12 cellular contexts compared by ENCODE assay signal in the genomic region with DNA sequence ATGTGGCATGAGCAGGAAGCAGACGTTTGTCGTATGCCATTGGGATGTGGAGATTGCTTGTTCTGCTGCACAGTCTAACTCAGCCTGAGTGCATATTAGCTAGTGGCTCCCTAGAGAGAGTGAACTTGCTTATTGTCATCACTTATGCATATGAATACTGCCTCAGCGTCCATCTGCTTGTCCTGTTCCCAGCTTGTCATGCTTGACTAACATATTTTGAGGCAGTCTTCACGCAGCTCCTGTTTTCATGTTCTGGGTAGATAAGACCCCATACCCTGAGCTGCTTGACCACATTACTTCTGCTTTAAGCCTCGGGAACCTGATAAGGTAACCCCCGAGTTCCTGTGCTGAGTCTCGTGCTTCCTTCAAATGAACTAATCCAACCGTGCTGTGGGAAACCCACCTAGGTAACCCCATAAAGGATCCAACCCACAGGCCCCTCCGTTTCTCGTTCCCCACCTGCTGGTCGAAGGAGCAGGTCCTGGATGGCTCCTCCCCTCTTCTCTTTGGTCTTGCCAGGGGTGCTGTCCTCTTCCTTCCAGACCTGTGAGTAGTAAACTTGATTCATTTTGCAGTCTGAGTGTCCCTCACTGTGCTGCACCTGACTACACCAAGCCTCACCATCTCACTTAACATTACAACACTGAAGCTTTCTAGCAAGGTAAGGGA. TPM values are rescaled to one million over a fixed set of nuclear protein-coding genes. Genes with fewer than 3 reads are reported as not detected.
A peak's percentile ranks its signal among the peaks of the same experiment; 100 is the strongest.
DNase-seq lines count a peak whose midpoint lies in the region; ATAC-seq and TF ChIP-seq lines count a peak whose summit lies in the region.
"Had no signal": no experiment of that assay in that cellular context is flagged by ENCODE, and none has a peak within 500 bp of the region (broad histone marks: within the 10 kb centered on the region; RNA-seq: fewer than 3 reads in every experiment).

No MANE protein-coding gene starts in this region.

- ATAC-seq in activated CD8-positive, alpha-beta memory T cell treated with anti-CD3 and anti-CD28 coated beads, Interleukin-2, amount 10 ng/mL, durations not matched to agents 7 days and 5 days: no peak
- ATAC-seq in WTC11: peak; percentile 21; the same call in 1 of the 2 replicates
- peak; percentile 17 to 35 for ATAC-seq in stimulated activated naive B cell treated with anti-CD40 and anti-IgM and Interleukin-4, amounts not matched to agents 10 μg/mL and 1 μg/mL and 100 μg/mL, for 72 hours (replicated peaks)

- no peak overlapping the region for H3K4me3 Mint-ChIP-seq in activated CD8-positive, alpha-beta memory T cell treated with anti-CD3 and anti-CD28 coated beads, Interleukin-2, amount 10 ng/mL, durations not matched to agents 7 days and 5 days
- no peak overlapping the region for H3K4me3 Mint-ChIP-seq in WTC11
- H3K4me3 Mint-ChIP-seq in stimulated activated naive B cell treated with anti-CD40 and anti-IgM and Interleukin-4, amounts not matched to agents 10 μg/mL and 1 μg/mL and 100 μg/mL, for 72 hours: peak overlapping the region; percentile 1 to 47
- H3K4me3 Mint-ChIP-seq: activated naive CD4-positive, alpha-beta T cell treated with anti-CD3 and anti-CD28 coated beads, Interleukin-2, amount 50 U/mL, for 24 hours; stimulated activated naive CD8-positive, alpha-beta T cell treated with anti-CD3 and anti-CD28 coated beads, Interleukin-15, Interleukin-2, amounts not matched to agents 100 ng/mL and 50 ng/mL, for 24 hours had no signal

- peaks cover 5% of the 10 kb centered on the region for H3K36me3 Mint-ChIP-seq in activated CD8-positive, alpha-beta memory T cell treated with anti-CD3 and anti-CD28 coated beads, Interleukin-2, amount 10 ng/mL, durations not matched to agents 7 days and 5 days
- no peaks in the 10 kb centered on the region for H3K36me3 Mint-ChIP-seq in WTC11
- H3K36me3 Mint-ChIP-seq in stimulated activated naive B cell treated with anti-CD40 and anti-IgM and Interleukin-4, amounts not matched to agents 10 μg/mL and 1 μg/mL and 100 μg/mL, for 72 hours: peaks cover 66 to 73% of the 10 kb centered on the region in 2 donors

- no peak for TF ChIP-seq CTCF in HL-60 (IDR thresholded peaks at IDR 0.05; ENCODE audit: insufficient read depth, low read length)
- no peak for TF ChIP-seq CTCF in WTC11 (IDR thresholded peaks at IDR 0.05)

- CTCF ChIA-PET in activated CD8-positive, alpha-beta memory T cell treated with anti-CD3 and anti-CD28 coated beads, Interleukin-2, amount 10 ng/mL, durations not matched to agents 7 days and 5 days (lab: Charles Lee): no interaction called here
- CTCF ChIA-PET in WTC11 (lab: Charles Lee): interaction anchor here (0.7 to 1.0 kb wide), 3 partner anchors 19 to 101 kb away, joined by 3 to 4 read pairs (median 4); no protein-coding TSS in a partner anchor

- peak overlapping the region; percentile 20 for H3K27ac ChIP-seq in HL-60 (replicated peaks)
- H3K27ac ChIP-seq: colonic mucosa, KMS-11 had no signal

- peaks cover 18% of the 10 kb centered on the region for H3K4me1 Mint-ChIP-seq in activated CD8-positive, alpha-beta memory T cell treated with anti-CD3 and anti-CD28 coated beads, Interleukin-2, amount 10 ng/mL, durations not matched to agents 7 days and 5 days
- H3K4me1 Mint-ChIP-seq in WTC11: peaks cover 53% of the 10 kb centered on the region
- peaks cover 67 to 91% of the 10 kb centered on the region in 2 donors for H3K4me1 Mint-ChIP-seq in stimulated activated naive B cell treated with anti-CD40 and anti-IgM and Interleukin-4, amounts not matched to agents 10 μg/mL and 1 μg/mL and 100 μg/mL, for 72 hours

- H3K27me3 Mint-ChIP-seq in activated CD8-positive, alpha-beta memory T cell treated with anti-CD3 and anti-CD28 coated beads, Interleukin-2, amount 10 ng/mL, durations not matched to agents 7 days and 5 days: peaks cover 8% of the 10 kb centered on the region
- H3K27me3 Mint-ChIP-seq in WTC11 (ENCODE audit: low read depth): no peaks in the 10 kb centered on the region; the same call in 1 of the 2 replicates
- no peaks in the 10 kb centered on the region for H3K27me3 Mint-ChIP-seq in stimulated activated naive B cell treated with anti-CD40 and anti-IgM and Interleukin-4, amounts not matched to agents 10 μg/mL and 1 μg/mL and 100 μg/mL, for 72 hours

- H3K27me3 ChIP-seq in HL-60 (ENCODE audit: insufficient read depth, poor library complexity, severe bottlenecking): no peaks in the 10 kb centered on the region
- H3K27me3 ChIP-seq: colonic mucosa had no signal

- no peak overlapping the region for H3K27ac Mint-ChIP-seq in activated CD8-positive, alpha-beta memory T cell treated with anti-CD3 and anti-CD28 coated beads, Interleukin-2, amount 10 ng/mL, durations not matched to agents 7 days and 5 days
- H3K27ac Mint-ChIP-seq in WTC11: no peak overlapping the region
- H3K27ac Mint-ChIP-seq in stimulated activated naive B cell treated with anti-CD40 and anti-IgM and Interleukin-4, amounts not matched to agents 10 μg/mL and 1 μg/mL and 100 μg/mL, for 72 hours: no peak overlapping the region
- H3K27ac Mint-ChIP-seq: activated naive CD4-positive, alpha-beta T cell treated with anti-CD3 and anti-CD28 coated beads, Interleukin-2, amount 50 U/mL, for 24 hours; stimulated activated naive CD8-positive, alpha-beta T cell treated with anti-CD3 and anti-CD28 coated beads, Interleukin-15, Interleukin-2, amounts not matched to agents 100 ng/mL and 50 ng/mL, for 24 hours had no signal

- peak; percentile 40 for DNase-seq in activated CD8-positive, alpha-beta memory T cell treated with anti-CD3 and anti-CD28 coated beads, Interleukin-2, amount 10 ng/mL, durations not matched to agents 7 days and 5 days
- no peak for DNase-seq in activated CD8-positive, alpha-beta memory T cell treated with anti-CD3 and anti-CD28 coated beads for 24 hours
- DNase-seq in HL-60 (ENCODE audit: low read depth in 1 of 2, low spot score in 1 of 2) (peak in 1 of 2 experiments; percentile 52), WTC11 (ENCODE audit: low spot score) (no peak), foreskin melanocyte (no peak), DMS153 (lab: John Stamatoyannopoulos, UW) (no peak), ecto neural progenitor cell (ENCODE audit: low spot score) (no peak)
- no peak for DNase-seq in stimulated activated naive B cell treated with anti-CD40 and anti-IgM and Interleukin-4, amounts not matched to agents 10 μg/mL and 1 μg/mL and 100 μg/mL, for 72 hours
- DNase-seq: colonic mucosa had no signal

- no peak overlapping the region for H3K4me3 ChIP-seq in HL-60 (replicated peaks; ENCODE audit: insufficient read depth, low read length)
- H3K4me3 ChIP-seq: colonic mucosa had no signal

- POLR2A ChIA-PET in WTC11 (lab: Charles Lee): no interaction called here

- H3K9me3 Mint-ChIP-seq in activated CD8-positive, alpha-beta memory T cell treated with anti-CD3 and anti-CD28 coated beads, Interleukin-2, amount 10 ng/mL, durations not matched to agents 7 days and 5 days (ENCODE audit: low read depth): no peaks in the 10 kb centered on the region
- peaks cover 5% of the 10 kb centered on the region for H3K9me3 Mint-ChIP-seq in WTC11
- H3K9me3 Mint-ChIP-seq in stimulated activated naive B cell treated with anti-CD40 and anti-IgM and Interleukin-4, amounts not matched to agents 10 μg/mL and 1 μg/mL and 100 μg/mL, for 72 hours: peaks cover 3 to 11% of the 10 kb centered on the region in 2 donors

TF ChIP-seq in WTC11, 78 proteins besides CTCF, POLR2A, EP300 and RAD21 (continues in another document):
- TF ChIP-seq ZNF121 (CRISPR knock-in tag; IDR thresholded peaks at IDR 0.05) (no peak), CREM (CRISPR knock-in tag; IDR thresholded peaks at IDR 0.05) (no peak), ZNF317 (CRISPR knock-in tag; IDR thresholded peaks at IDR 0.05; ENCODE audit: borderline replicate concordance, low read depth) (no peak)
- TF ChIP-seq, protein P1, sequence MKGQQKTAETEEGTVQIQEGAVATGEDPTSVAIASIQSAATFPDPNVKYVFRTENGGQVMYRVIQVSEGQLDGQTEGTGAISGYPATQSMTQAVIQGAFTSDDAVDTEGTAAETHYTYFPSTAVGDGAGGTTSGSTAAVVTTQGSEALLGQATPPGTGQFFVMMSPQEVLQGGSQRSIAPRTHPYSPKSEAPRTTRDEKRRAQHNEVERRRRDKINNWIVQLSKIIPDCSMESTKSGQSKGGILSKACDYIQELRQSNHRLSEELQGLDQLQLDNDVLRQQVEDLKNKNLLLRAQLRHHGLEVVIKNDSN (CRISPR knock-in tag; IDR thresholded peaks at IDR 0.05): no peak
- TF ChIP-seq, protein P2, sequence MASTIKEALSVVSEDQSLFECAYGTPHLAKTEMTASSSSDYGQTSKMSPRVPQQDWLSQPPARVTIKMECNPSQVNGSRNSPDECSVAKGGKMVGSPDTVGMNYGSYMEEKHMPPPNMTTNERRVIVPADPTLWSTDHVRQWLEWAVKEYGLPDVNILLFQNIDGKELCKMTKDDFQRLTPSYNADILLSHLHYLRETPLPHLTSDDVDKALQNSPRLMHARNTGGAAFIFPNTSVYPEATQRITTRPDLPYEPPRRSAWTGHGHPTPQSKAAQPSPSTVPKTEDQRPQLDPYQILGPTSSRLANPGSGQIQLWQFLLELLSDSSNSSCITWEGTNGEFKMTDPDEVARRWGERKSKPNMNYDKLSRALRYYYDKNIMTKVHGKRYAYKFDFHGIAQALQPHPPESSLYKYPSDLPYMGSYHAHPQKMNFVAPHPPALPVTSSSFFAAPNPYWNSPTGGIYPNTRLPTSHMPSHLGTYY (CRISPR knock-in tag; IDR thresholded peaks at IDR 0.05): no peak

RNA-seq across cellular contexts. Expression of a gene that starts 25.0 kb away (rescaled TPM):
- 10 to 100 TPM in 1 of 2 experiments, 1 to 10 TPM in 1; 6.8 to 13.8 TPM for total RNA-seq in activated CD8-positive, alpha-beta memory T cell treated with anti-CD3 and anti-CD28 coated beads, Interleukin-2, amount 10 ng/mL, durations not matched to agents 7 days and 5 days
- 5.4 to 9.2 TPM (median 5.9 TPM) in 3 replicates for total RNA-seq in WTC11 (2021)

Comparison
In these comparisons a context has a peak if more than half of its experiments do, and no peak if none do; other contexts are left out.
1. H3K4me3 Mint-ChIP-seq: peak in stimulated activated naive B cell treated with anti-CD40 and anti-IgM and Interleukin-4, amounts not matched to agents 10 μg/mL and 1 μg/mL and 100 μg/mL, for 72 hours (2 of 2); none in activated CD8-positive, alpha-beta memory T cell treated with anti-CD3 and anti-CD28 coated beads, Interleukin-2, amount 10 ng/mL, durations not matched to agents 7 days and 5 days (single experiment) and WTC11 (single experiment).